ENCODE assay signal across 11 cellular contexts in genomic region chr11:83835423-83835822, GRCh38.
DNase-seq lines count a peak whose midpoint lies in the region; ATAC-seq, FAIRE-seq and TF ChIP-seq lines count a peak whose summit lies in the region.
"Had no signal": no experiment of that assay in that cellular context is flagged by ENCODE, and none has a peak within 500 bp of the region (broad histone marks: within the 10 kb centered on the region; RNA-seq: fewer than 3 reads in every experiment).

No MANE protein-coding gene starts in this region.

- H3K9me2 ChIP-seq in MM.1S (replicated peaks; ENCODE audit: insufficient read depth, low read length): no peaks in the 10 kb centered on the region

- H4K20me1 ChIP-seq in MM.1S (ENCODE audit: insufficient read depth, low read length): no peaks in the 10 kb centered on the region

- no peaks in the 10 kb centered on the region for H3K36me3 ChIP-seq in MM.1S (replicated peaks; ENCODE audit: insufficient read depth, low read length)

- H3K27ac ChIP-seq in MM.1S (ENCODE audit: low read length): no peak overlapping the region
- H3K27ac ChIP-seq in right cardiac atrium (ENCODE audit: low read length): no peak overlapping the region

- H3K4me3 ChIP-seq in MM.1S (ENCODE audit: low read length) (no peak overlapping the region), right cardiac atrium (ENCODE audit: low read length) (no peak overlapping the region)

- H3K9me3 ChIP-seq in MM.1S (replicated peaks; ENCODE audit: insufficient read depth, low read length) (no peaks in the 10 kb centered on the region), right cardiac atrium (ENCODE audit: control insufficient read depth, low read length) (no peaks in the 10 kb centered on the region)

- POLR2A ChIA-PET in HEK293T (lab: Yijun Ruan, JAX): no interaction called here

- H3K27ac Mint-ChIP-seq in stimulated activated naive CD8-positive, alpha-beta T cell treated with anti-CD3 and anti-CD28 coated beads, Interleukin-15, amount 100 ng/mL, for 72 hours: no peak overlapping the region

- no peak overlapping the region for H3K4me3 Mint-ChIP-seq in stimulated activated naive CD8-positive, alpha-beta T cell treated with anti-CD3 and anti-CD28 coated beads, Interleukin-15, amount 100 ng/mL, for 72 hours

- peaks cover 9% of the 10 kb centered on the region for H3K27me3 Mint-ChIP-seq in stimulated activated naive CD8-positive, alpha-beta T cell treated with anti-CD3 and anti-CD28 coated beads, Interleukin-15, amount 100 ng/mL, for 72 hours

- TF ChIP-seq CTCF in MM.1S (IDR thresholded peaks at IDR 0.05; ENCODE audit: low read length): no peak

- H3F3A ChIP-seq in MM.1S (ENCODE audit: insufficient read depth, low read length): no peaks in the 10 kb centered on the region; the same call in 1 of the 2 replicates

- no peaks in the 10 kb centered on the region for H3K79me2 ChIP-seq in MM.1S (ENCODE audit: low read length)

- peaks cover 6% of the 10 kb centered on the region for H3K4me1 ChIP-seq in MM.1S (ENCODE audit: low read length)
- H3K4me1 ChIP-seq in right cardiac atrium (ENCODE audit: control insufficient read depth, insufficient read depth, low read length): no peaks in the 10 kb centered on the region

- 61% methylated on average over 1 of the region's 1 CpG for WGBS in right cardiac atrium

- no peaks in the 10 kb centered on the region for H3K27me3 ChIP-seq in MM.1S (replicated peaks; ENCODE audit: insufficient read depth, low read length)
- H3K27me3 ChIP-seq in right cardiac atrium (ENCODE audit: control insufficient read depth, insufficient read depth): no peaks in the 10 kb centered on the region

- CTCF ChIA-PET in HEK293T (lab: Yijun Ruan, JAX): interaction anchor here (2.0 kb wide), 1 partner anchor 689 kb away, joined by 11 read pairs; no protein-coding TSS in a partner anchor

- H3K9me3 Mint-ChIP-seq in stimulated activated naive CD8-positive, alpha-beta T cell treated with anti-CD3 and anti-CD28 coated beads, Interleukin-15, amount 100 ng/mL, for 72 hours: no peaks in the 10 kb centered on the region

- peak; percentile 6 for ATAC-seq in stimulated activated naive CD8-positive, alpha-beta T cell treated with anti-CD3 and anti-CD28 coated beads, Interleukin-15, amount 100 ng/mL, for 72 hours
- ATAC-seq in stimulated activated naive CD8-positive, alpha-beta T cell treated with anti-CD3 and anti-CD28 coated beads, Interleukin-15, Interleukin-2, amounts not matched to agents 100 U/mL and 50 U/mL, for 24 hours: no peak
- ATAC-seq in HG02870 (IDR thresholded peaks at IDR 0.05; ENCODE audit: unreplicated experiment) (peak; percentile 83), right cardiac atrium (no peak)

- intact Hi-C loops in right cardiac atrium (cut with DNase I): loop anchor here (10.0 kb wide), 3 partner anchors 549 to 699 kb away; no protein-coding TSS in a partner anchor

- no peak for DNase-seq in stimulated activated naive CD8-positive, alpha-beta T cell treated with anti-CD3 and anti-CD28 coated beads, Interleukin-15, amount 100 ng/mL, for 72 hours
- no peak for DNase-seq in stimulated activated naive CD8-positive, alpha-beta T cell treated with anti-CD3 and anti-CD28 coated beads, Interleukin-15, Interleukin-2, amounts not matched to agents 100 U/mL and 50 U/mL, for 24 hours
- DNase-seq in MM.1S (peak; percentile 58), HEK293T (ENCODE audit: extremely low spot score) (no peak), GM12892 (ENCODE audit: insufficient read length) (no peak), KBM-7 (no peak), right cardiac atrium (no peak)
- DNase-seq: effector CD4-positive, alpha-beta T cell; EL had no signal

- no peak overlapping the region for H3K9ac ChIP-seq in MM.1S (ENCODE audit: low read length)

- no peak for TF ChIP-seq POLR2A in GM12892 (IDR thresholded peaks at IDR 0.05; ENCODE audit: low read depth, low read length)

- FAIRE-seq in GM12892 (lab: Jason Lieb, UNC): no peak
- FAIRE-seq: A204.1 had no signal

- no peaks in the 10 kb centered on the region for H3K4me1 Mint-ChIP-seq in stimulated activated naive CD8-positive, alpha-beta T cell treated with anti-CD3 and anti-CD28 coated beads, Interleukin-15, amount 100 ng/mL, for 72 hours

- no peak overlapping the region for H3K4me2 ChIP-seq in MM.1S (ENCODE audit: low read depth, low read length)

- in situ Hi-C loops in KBM-7 (cut with MboI; ENCODE audit: low pct_unique_long_range_greater_than_20kb, low sequenced_read_pairs): loop anchor here (25.0 kb wide), 1 partner anchor 702 kb away; no protein-coding TSS in a partner anchor

- H2AFZ ChIP-seq in MM.1S (ENCODE audit: low read length): no peak overlapping the region

TF ChIP-seq in HEK293T, 16 proteins besides CTCF, POLR2A, EP300 and RAD21:
- no peak for TF ChIP-seq ELF4 (IDR thresholded peaks at IDR 0.05)
- no peak for TF ChIP-seq ARNT (IDR thresholded peaks at IDR 0.05)

Comparison
In these comparisons a context has a peak if more than half of its experiments do, and no peak if none do; other contexts are left out.
1. ATAC-seq: peak in stimulated activated naive CD8-positive, alpha-beta T cell treated with anti-CD3 and anti-CD28 coated beads, Interleukin-15, amount 100 ng/mL, for 72 hours (single experiment) and HG02870 (single experiment); none in stimulated activated naive CD8-positive, alpha-beta T cell treated with anti-CD3 and anti-CD28 coated beads, Interleukin-15, Interleukin-2, amounts not matched to agents 100 U/mL and 50 U/mL, for 24 hours (single experiment) and right cardiac atrium (0 of 2).